In the genomic region with DNA sequence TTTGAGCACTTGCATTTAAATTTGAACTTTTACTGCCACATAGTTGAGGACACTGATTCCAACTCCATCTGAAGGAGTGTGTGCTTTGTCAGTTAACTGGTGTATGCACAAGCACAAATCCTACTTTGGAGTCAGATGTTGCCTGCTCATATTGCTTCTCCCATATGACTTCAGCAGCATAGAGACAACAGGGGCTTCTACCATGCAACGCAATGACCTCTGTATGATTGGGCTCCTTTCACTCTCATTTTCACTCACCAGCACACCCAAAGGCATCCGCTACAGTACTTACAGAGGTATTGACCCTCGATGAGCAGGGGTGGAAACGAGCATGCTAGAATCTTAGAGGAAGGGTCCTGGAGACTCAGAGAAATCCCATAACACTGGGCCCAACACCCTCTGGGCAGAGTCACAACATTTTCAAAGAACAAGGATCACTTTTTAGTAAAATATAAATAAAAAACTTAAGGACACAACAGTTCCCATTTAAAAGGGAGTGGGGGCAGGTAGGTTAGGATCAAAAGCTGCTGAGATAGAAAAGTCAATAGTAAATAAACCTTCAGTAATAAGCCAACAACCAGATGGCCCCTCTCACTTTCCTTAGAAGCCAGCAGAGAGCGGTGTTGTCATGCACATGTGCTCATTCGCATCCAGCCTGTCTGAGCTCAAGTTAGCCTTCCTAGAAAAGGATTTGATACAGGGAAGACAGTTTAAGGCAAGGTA, we compare ENCODE assay signal across 8 cellular contexts.
DNase-seq lines count a peak whose midpoint lies in the region; ATAC-seq and TF ChIP-seq lines count a peak whose summit lies in the region.

No MANE protein-coding gene starts in this region.

- H3K27ac Mint-ChIP-seq in activated CD8-positive, alpha-beta memory T cell treated with anti-CD3 and anti-CD28 coated beads, Interleukin-2, amount 10 ng/mL, durations not matched to agents 7 days and 5 days, result no peak overlapping the region

- peak; percentile 50 for ATAC-seq in HG03469 (IDR thresholded peaks at IDR 0.05; ENCODE audit: unreplicated experiment)
- no peak for ATAC-seq in thoracic aorta (ENCODE audit: insufficient number of reproducible peaks, low FRiP score, low read depth)
- ATAC-seq in activated CD8-positive, alpha-beta memory T cell treated with anti-CD3 and anti-CD28 coated beads, Interleukin-2, amount 10 ng/mL, durations not matched to agents 7 days and 5 days, result no peak

- no peak overlapping the region for H3K4me3 Mint-ChIP-seq in activated CD8-positive, alpha-beta memory T cell treated with anti-CD3 and anti-CD28 coated beads, Interleukin-2, amount 10 ng/mL, durations not matched to agents 7 days and 5 days

- H3K27me3 Mint-ChIP-seq in activated CD8-positive, alpha-beta memory T cell treated with anti-CD3 and anti-CD28 coated beads, Interleukin-2, amount 10 ng/mL, durations not matched to agents 7 days and 5 days, result no peaks in the 10 kb centered on the region

- H3K36me3 Mint-ChIP-seq in activated CD8-positive, alpha-beta memory T cell treated with anti-CD3 and anti-CD28 coated beads, Interleukin-2, amount 10 ng/mL, durations not matched to agents 7 days and 5 days, result no peaks in the 10 kb centered on the region

- no peaks in the 10 kb centered on the region for H3K9me3 Mint-ChIP-seq in activated CD8-positive, alpha-beta memory T cell treated with anti-CD3 and anti-CD28 coated beads, Interleukin-2, amount 10 ng/mL, durations not matched to agents 7 days and 5 days (ENCODE audit: low read depth)

- in situ Hi-C loops in brain microvascular endothelial cell (cut with HindIII; ENCODE audit: low pct_ligation_motif_present, low sequenced_read_pairs), result loop anchor here (25.0 kb wide), 1 partner anchor 571 kb away; a partner anchor contains a TSS

- H3K4me1 ChIP-seq in thoracic aorta (ENCODE audit: control insufficient read depth in 1 of 2, low read depth in 2 of 2), result no peaks in the 10 kb centered on the region

- no peaks in the 10 kb centered on the region for H3K27me3 ChIP-seq in brain microvascular endothelial cell (replicated peaks)
- H3K27me3 ChIP-seq in thoracic aorta (replicated peaks; ENCODE audit: insufficient read depth), result no peaks in the 10 kb centered on the region

- H3K36me3 ChIP-seq in brain microvascular endothelial cell (replicated peaks) (no peaks in the 10 kb centered on the region), thoracic aorta (no peaks in the 10 kb centered on the region)

- H3K4me3 ChIP-seq in brain microvascular endothelial cell (ENCODE audit: low read depth, low read length), result no peak overlapping the region
- no peak overlapping the region for H3K4me3 ChIP-seq in thoracic aorta

- peak; percentile 88 for TF ChIP-seq CTCF in brain microvascular endothelial cell (IDR thresholded peaks at IDR 0.05; ENCODE audit: low read depth, low read length, missing control alignments)
- TF ChIP-seq CTCF in thoracic aorta (IDR thresholded peaks at IDR 0.05), result peak; percentile 53

- CTCF ChIA-PET in activated CD8-positive, alpha-beta memory T cell treated with anti-CD3 and anti-CD28 coated beads, Interleukin-2, amount 10 ng/mL, durations not matched to agents 7 days and 5 days (lab: Charles Lee), result no interaction called here

- H3K4me1 Mint-ChIP-seq in activated CD8-positive, alpha-beta memory T cell treated with anti-CD3 and anti-CD28 coated beads, Interleukin-2, amount 10 ng/mL, durations not matched to agents 7 days and 5 days, result no peaks in the 10 kb centered on the region

- H3K9me3 ChIP-seq in thoracic aorta, result no peaks in the 10 kb centered on the region

- H3K27ac ChIP-seq in brain microvascular endothelial cell, result no peak overlapping the region
- no peak overlapping the region for H3K27ac ChIP-seq in thoracic aorta

- peak; percentile 3 for DNase-seq in stimulated activated CD4-positive, alpha-beta T cell treated with anti-CD3 and anti-CD28 coated beads, Interleukin-15, amount 100 ng/mL, for 24 hours
- no peak for DNase-seq in stimulated activated CD4-positive, alpha-beta T cell treated with anti-CD3 and anti-CD28 coated beads, Interleukin-2, amount 100 ng/mL, for 24 hours
- peak; percentile 33 to 66 for DNase-seq in NCI-H526 (lab: John Stamatoyannopoulos, UW)
- DNase-seq in brain microvascular endothelial cell, result peak; percentile 69
- DNase-seq in inferior parietal cortex (ENCODE audit: extremely low spot score), result peak; percentile 27
- no peak for DNase-seq in thoracic aorta (ENCODE audit: low spot score)
- DNase-seq in activated CD8-positive, alpha-beta memory T cell treated with anti-CD3 and anti-CD28 coated beads, Interleukin-2, amount 10 ng/mL, durations not matched to agents 7 days and 5 days, result no peak

Comparison
In these comparisons a context has a peak if more than half of its experiments do, and no peak if none do; other contexts are left out.
1. DNase-seq: peak in stimulated activated CD4-positive, alpha-beta T cell treated with anti-CD3 and anti-CD28 coated beads, Interleukin-15, amount 100 ng/mL, for 24 hours (single experiment), NCI-H526 (2 of 2), brain microvascular endothelial cell (single experiment) and inferior parietal cortex (single experiment); none in stimulated activated CD4-positive, alpha-beta T cell treated with anti-CD3 and anti-CD28 coated beads, Interleukin-2, amount 100 ng/mL, for 24 hours (0 of 2), thoracic aorta (single experiment) and activated CD8-positive, alpha-beta memory T cell treated with anti-CD3 and anti-CD28 coated beads, Interleukin-2, amount 10 ng/mL, durations not matched to agents 7 days and 5 days (single experiment).